16 cellular contexts compared by ENCODE assay signal in the genomic region with DNA sequence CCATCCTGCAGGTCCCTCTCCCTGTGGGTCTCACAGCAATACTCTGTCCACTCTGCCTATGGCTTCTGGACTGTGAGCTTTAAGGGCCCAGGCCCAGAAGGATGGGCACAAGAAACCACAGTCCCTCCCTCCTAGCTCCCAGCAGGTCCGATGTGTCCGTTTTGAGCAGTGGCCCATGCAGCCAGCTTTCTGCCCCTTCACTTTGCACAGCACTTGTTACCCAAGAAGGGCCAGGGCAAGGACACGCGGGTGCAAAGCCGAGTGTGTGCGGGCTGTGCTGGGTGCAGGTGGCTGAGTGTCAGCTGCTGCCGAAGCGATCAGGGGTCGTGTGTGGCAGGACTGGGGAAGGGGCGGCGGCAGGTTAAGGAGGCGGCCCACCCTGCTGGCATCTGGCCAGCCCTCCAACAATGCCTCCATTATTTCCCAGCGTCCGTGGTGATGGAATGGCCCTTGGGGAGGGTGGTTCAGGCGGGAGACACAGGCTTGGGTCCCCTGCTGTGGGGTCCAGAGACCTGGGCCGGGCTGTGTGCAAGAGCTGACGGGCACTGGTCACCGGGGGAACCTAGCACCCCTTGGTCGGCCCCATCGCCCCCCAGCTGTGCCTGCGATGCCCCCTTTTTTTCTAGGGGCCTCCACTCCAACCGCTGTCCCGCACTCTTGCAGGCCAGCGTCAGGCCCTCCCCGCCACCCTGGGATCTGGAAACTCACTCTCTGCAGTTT. TPM values are rescaled to one million over a fixed set of nuclear protein-coding genes. Genes with fewer than 3 reads are reported as not detected.
DNase-seq lines count a peak whose midpoint lies in the region; ATAC-seq and TF ChIP-seq lines count a peak whose summit lies in the region.
"Had no signal": no experiment of that assay in that cellular context is flagged by ENCODE, and none has a peak within 500 bp of the region (broad histone marks: within the 10 kb centered on the region; RNA-seq: fewer than 3 reads in every experiment).

No MANE protein-coding gene starts in this region.

- 90% methylated on average over 8 of the region's 25 CpGs for WGBS in SK-N-SH (ENCODE audit: low lambda C conversion rate)
- 44 to 51% methylated on average over 10 to 23 of the region's 25 CpGs for WGBS in body of pancreas, 2 donors

- no peak for TF ChIP-seq POLR2A in body of pancreas (IDR thresholded peaks at IDR 0.05)

- no peak overlapping the region for H2AFZ ChIP-seq in SK-N-SH (ENCODE audit: low read depth)
- no peak overlapping the region for H2AFZ ChIP-seq in GM23338

- no peak overlapping the region for H3K4me2 ChIP-seq in SK-N-SH
- peak overlapping the region; percentile 66; the same call in 1 of the 2 replicates for H3K4me2 ChIP-seq in GM23338

- no peaks in the 10 kb centered on the region for H3F3A ChIP-seq in SK-N-SH (replicated peaks; ENCODE audit: insufficient read depth)
- H3F3A ChIP-seq in GM23338 (replicated peaks; ENCODE audit: low read depth) = 0 out of 2 replicates have a peak, but pooled peaks cover 2% of the 10 kb centered on the region

- DNase-seq in SK-N-SH (no peak), GM23338 (ENCODE audit: low spot score) (no peak), Panc1 (ENCODE audit: low read depth, low spot score) (no peak), body of pancreas (no peak), retina (no peak)
- DNase-seq: Calu3; MV-4-11; NCI-H1417 treated with DMSO at 0.1 percent for 48 hours; NCI-H2029; NCI-H510A treated with DMSO at 0.1 percent for 48 hours; NK-92 treated with Interleukin-12 subunit alpha and Interleukin-12 subunit beta, amount 100 ng/mL, for 24 hours had no signal

- peaks cover 65% of the 10 kb centered on the region for H3K27me3 Mint-ChIP-seq in GM23338 (ENCODE audit: insufficient read depth, low read depth, poor library complexity)

- H3K36me3 Mint-ChIP-seq in GM23338 (ENCODE audit: low read depth) = peaks cover 7% of the 10 kb centered on the region

- H3K27me3 ChIP-seq in SK-N-SH (ENCODE audit: insufficient read depth) (peaks cover 45% of the 10 kb centered on the region), GM23338 (ENCODE audit: insufficient read depth) (peaks cover 70% of the 10 kb centered on the region), Panc1 (ENCODE audit: control insufficient read depth, insufficient read depth, low read length) (no peaks in the 10 kb centered on the region), iPS-15b (ENCODE audit: control insufficient read depth, insufficient read depth, low read length) (peaks cover 50% of the 10 kb centered on the region), body of pancreas (peaks cover 0 to 36% of the 10 kb centered on the region in 2 donors)

- no peak for TF ChIP-seq CTCF in SK-N-SH (IDR thresholded peaks at IDR 0.05)
- no peak for TF ChIP-seq CTCF in GM23338 (conservative IDR thresholded peaks at IDR 0.05; ENCODE audit: low read depth in 2 of 2)
- TF ChIP-seq CTCF in Panc1 (IDR thresholded peaks at IDR 0.05) = no peak
- TF ChIP-seq CTCF in body of pancreas (IDR thresholded peaks at IDR 0.05) = no peak

- POLR2A ChIA-PET in SK-N-SH (lab: Yijun Ruan, JAX) (no interaction called here), Panc1 (lab: Charles Lee) (no interaction called here)

- H3K9me3 ChIP-seq in SK-N-SH = no peaks in the 10 kb centered on the region
- H3K9me3 ChIP-seq in Panc1 (ENCODE audit: control insufficient read depth, insufficient read depth, low read depth, low read length) = no peaks in the 10 kb centered on the region
- no peaks in the 10 kb centered on the region for H3K9me3 ChIP-seq in iPS-15b (ENCODE audit: control insufficient read depth, insufficient read depth, low read length)
- H3K9me3 ChIP-seq in body of pancreas = no peaks in the 10 kb centered on the region

- H3K9me2 ChIP-seq in SK-N-SH (no peaks in the 10 kb centered on the region), GM23338 (ENCODE audit: insufficient read depth) (no peaks in the 10 kb centered on the region)

- H3K4me1 Mint-ChIP-seq in GM23338 = peaks cover 7% of the 10 kb centered on the region; the same call in 2 of the 3 replicates

- H3K36me3 ChIP-seq in SK-N-SH (replicated peaks in 1 of 2; ENCODE audit: control insufficient read depth in 1 of 2, insufficient read depth in 2 of 2, low read length in 1 of 2) (peaks cover 0 to 6% of the 10 kb centered on the region in 2 experiments), GM23338 (ENCODE audit: insufficient read depth) (no peaks in the 10 kb centered on the region), Panc1 (ENCODE audit: control insufficient read depth, insufficient read depth, low read length) (no peaks in the 10 kb centered on the region), iPS-15b (ENCODE audit: control insufficient read depth, insufficient read depth, low read length) (peaks cover 5% of the 10 kb centered on the region), body of pancreas (replicated peaks in 1 of 2; ENCODE audit: insufficient read depth in 1 of 2, low read depth in 2 of 2) (peaks cover 0 to 2% of the 10 kb centered on the region in 2 donors)

- CTCF ChIA-PET in SK-N-SH (lab: Yijun Ruan, JAX) = interaction anchor here (1.0 to 2.3 kb wide), 4 partner anchors 15 to 79 kb away, joined by 3 to 6 read pairs (median 4); no protein-coding TSS in a partner anchor
- CTCF ChIA-PET in Panc1 (lab: Charles Lee) = no interaction called here

- peaks cover 0 to 9% of the 10 kb centered on the region in 2 experiments; a peak in 1 of 4 replicates for H3K4me1 ChIP-seq in SK-N-SH (ENCODE audit: control insufficient read depth in 1 of 2, insufficient read depth in 2 of 2, low read depth in 1 of 2, low read length in 1 of 2)
- no peaks in the 10 kb centered on the region; the same call in 1 of the 2 replicates for H3K4me1 ChIP-seq in GM23338 (ENCODE audit: insufficient read depth)
- H3K4me1 ChIP-seq in Panc1 (ENCODE audit: control insufficient read depth, insufficient read depth, low read length) = peaks cover 2% of the 10 kb centered on the region; the same call in 1 of the 2 replicates
- H3K4me1 ChIP-seq in iPS-15b (ENCODE audit: control insufficient read depth, insufficient read depth, low read length) = peaks cover 3% of the 10 kb centered on the region
- H3K4me1 ChIP-seq in body of pancreas = peaks cover 7% of the 10 kb centered on the region

- BruUV-seq in Panc1 (replicated peaks; lab: Mats Ljungman, UMichigan) = no TSS peak

- H3K4me3 ChIP-seq in SK-N-SH (ENCODE audit: low read depth in 2 of 2, low read length in 1 of 2) (no peak overlapping the region), GM23338 (no peak overlapping the region), Panc1 (ENCODE audit: low read depth in 2 of 2, low read length in 2 of 2) (no peak overlapping the region), iPS-15b (ENCODE audit: low read depth, low read length) (peak overlapping the region; percentile 8), body of pancreas (no peak overlapping the region)
- H3K4me3 ChIP-seq: SK-N-MC had no signal

- intact Hi-C loops in Panc1 (cut with micrococcal nuclease; ENCODE audit: unreplicated experiment) (no loop called here), body of pancreas (cut with DNase I) (no loop called here)

- H4K20me1 ChIP-seq in SK-N-SH (ENCODE audit: insufficient read depth) (peaks cover 43% of the 10 kb centered on the region), GM23338 (replicated peaks; ENCODE audit: insufficient read depth) (peaks cover 19% of the 10 kb centered on the region)

- no peak for TF ChIP-seq EP300 in SK-N-SH (IDR thresholded peaks at IDR 0.05; ENCODE audit: borderline replicate concordance in 1 of 2, low read depth in 1 of 2, low read length in 1 of 2)

- no peak overlapping the region; the same call in 2 of the 3 replicates for H3K4me3 Mint-ChIP-seq in GM23338
- H3K4me3 Mint-ChIP-seq: CD4-positive, alpha-beta T cell had no signal

- ATAC-seq in SK-N-SH treated with all-trans-retinoic acid at 6 μM for 48 hours (peak; percentile 14; the same call in 2 of the 3 replicates), GM23338 (no peak), Panc1 (peak; percentile 23), body of pancreas (no peak)

- H3K9me3 Mint-ChIP-seq in GM23338 = no peaks in the 10 kb centered on the region
- H3K9me3 Mint-ChIP-seq: CD4-positive, alpha-beta T cell had no signal

- in situ Hi-C loops in Panc1 (cut with HindIII; ENCODE audit: low pct_unique_long_range_greater_than_20kb, low sequenced_read_pairs) = no loop called here

- H3K27ac ChIP-seq in SK-N-SH (ENCODE audit: low read depth in 2 of 2, low read length in 1 of 2) (no peak overlapping the region), GM23338 (ENCODE audit: low read depth) (no peak overlapping the region), Panc1 (ENCODE audit: low read length) (no peak overlapping the region), body of pancreas (no peak overlapping the region)
- H3K27ac ChIP-seq: SK-N-MC had no signal

- no peaks in the 10 kb centered on the region for H3K79me2 ChIP-seq in SK-N-SH (ENCODE audit: insufficient read depth)
- H3K79me2 ChIP-seq in GM23338 (replicated peaks; ENCODE audit: insufficient read depth) = no peaks in the 10 kb centered on the region

- no peak for TF ChIP-seq RAD21 in SK-N-SH (IDR thresholded peaks at IDR 0.05; ENCODE audit: low read length)

- no peak overlapping the region for H3K27ac Mint-ChIP-seq in GM23338
- H3K27ac Mint-ChIP-seq: CD4-positive, alpha-beta T cell had no signal

- no peak overlapping the region for H3K9ac ChIP-seq in SK-N-SH
- H3K9ac ChIP-seq in iPS-15b (ENCODE audit: low read depth, low read length) = no peak overlapping the region

TF ChIP-seq in SK-N-SH treated with all-trans-retinoic acid at 6 μM for 48 hours, 23 proteins besides CTCF, POLR2A, EP300 and RAD21 (continues in another document):
- no peak for TF ChIP-seq OSR1 (CRISPR knock-in tag; IDR thresholded peaks at IDR 0.05)

TF ChIP-seq in SK-N-SH, 30 proteins besides CTCF, POLR2A, EP300 and RAD21 (continues in another document):
- no peak for TF ChIP-seq FOSL2 (IDR thresholded peaks at IDR 0.05; ENCODE audit: borderline replicate concordance, low read depth)

RNA-seq across cellular contexts. Expression of a gene that starts 0.7 kb away (rescaled TPM):
- polyA plus RNA-seq in SK-N-SH (2012; rRNA removed) (not detected in 2 replicates), GM23338 (2016; fragmentation: Nextera tagmentation; extraction: Ambion mirVana) (0.08 TPM in 1 of 2 replicates, not detected in the other)
- not detected in 2 replicates for polyA plus RNA-seq in SK-N-SH (2012; cell fraction: cytosol; rRNA removed)
- polyA plus RNA-seq in SK-N-SH (2012; cell fraction: nucleus; rRNA removed) = 0.02 and 0.04 TPM in 2 replicates
- total RNA-seq in GM23338 (2014; rRNA removed; shearing (Covaris generic)) = not detected in 2 replicates
- total RNA-seq in Panc1 (2021; ENCODE audit: unreplicated experiment) (0.13 TPM), body of pancreas (not detected)
- polyA plus RNA-seq in Panc1 (2012; ENCODE audit: insufficient read length) = 0.08 TPM
- total RNA-seq: Calu3, H4 had no signal

RNA-seq across cellular contexts. Expression of a gene that starts 41.4 kb away (rescaled TPM):
- polyA plus RNA-seq in SK-N-SH (2012; rRNA removed) = 25.5 and 26.6 TPM in 2 replicates
- 20.2 and 23.7 TPM in 2 replicates for polyA plus RNA-seq in SK-N-SH (2012; cell fraction: cytosol; rRNA removed)
- 31.2 and 37.5 TPM in 2 replicates for polyA plus RNA-seq in SK-N-SH (2012; cell fraction: nucleus; rRNA removed)
- 25.5 and 29.2 TPM in 2 replicates for total RNA-seq in GM23338 (2014; rRNA removed; shearing (Covaris generic))
- 9.2 and 10.5 TPM in 2 replicates for polyA plus RNA-seq in GM23338 (2016; fragmentation: Nextera tagmentation; extraction: Ambion mirVana)
- total RNA-seq in Panc1 (2021; ENCODE audit: unreplicated experiment) = 40.0 TPM
- 36.8 TPM for polyA plus RNA-seq in Panc1 (2012; ENCODE audit: insufficient read length)
- 10 to 100 TPM in 1 of 2 donors, 1 to 10 TPM in 1; 8.8 to 22.7 TPM for total RNA-seq in body of pancreas

Comparison
In these comparisons a context has a peak if more than half of its experiments do, and no peak if none do; other contexts are left out.
1. ATAC-seq: peak in SK-N-SH treated with all-trans-retinoic acid at 6 μM for 48 hours (single experiment) and Panc1 (single experiment); none in GM23338 (single experiment) and body of pancreas (single experiment).